In the genomic region with DNA sequence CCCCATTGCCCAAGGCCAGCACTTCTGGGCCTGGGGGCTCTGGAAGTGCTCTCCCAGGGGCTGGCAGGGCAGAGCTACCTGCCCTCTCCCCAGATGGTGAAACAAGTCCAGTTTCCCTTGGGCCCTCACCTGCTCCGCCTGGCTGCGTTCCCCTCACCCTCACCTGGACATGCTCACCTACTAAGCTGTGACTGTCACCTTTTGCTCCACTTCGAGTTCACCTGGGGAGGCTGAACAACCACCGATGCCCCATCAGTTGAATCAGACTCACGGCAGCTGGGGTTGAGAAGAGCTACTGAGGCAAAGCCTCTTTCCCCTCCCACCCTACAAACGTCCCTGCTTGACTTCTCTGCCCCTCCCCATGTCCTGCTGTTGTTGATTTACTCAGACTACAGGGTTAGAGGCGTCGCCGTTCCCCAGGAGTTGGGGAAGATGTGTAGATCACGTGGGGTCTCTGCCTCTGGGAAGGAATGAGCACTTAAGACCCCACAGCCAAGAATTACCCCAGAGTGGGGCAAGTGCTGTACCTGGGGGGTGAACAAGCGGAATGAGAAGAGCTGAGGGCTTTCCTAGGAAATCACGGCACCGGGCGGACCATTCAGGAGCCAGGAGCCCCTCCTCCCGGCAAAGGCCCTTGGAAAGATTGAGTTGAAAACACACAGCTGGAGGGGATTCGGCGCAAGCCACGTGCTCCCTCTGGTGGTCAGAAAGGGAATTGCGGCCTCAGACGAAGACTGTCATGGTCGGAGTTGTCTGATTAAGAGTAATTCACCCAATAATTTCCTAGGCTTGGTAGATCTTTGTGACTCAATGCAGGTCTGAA, we compare ENCODE assay signal across 8 cellular contexts. TPM values are rescaled to one million over a fixed set of nuclear protein-coding genes. Genes with fewer than 3 reads are reported as not detected.
DNase-seq lines count a peak whose midpoint lies in the region; ATAC-seq and TF ChIP-seq lines count a peak whose summit lies in the region.

No MANE protein-coding gene starts in this region.

- TF ChIP-seq CTCF in LNCAP (IDR thresholded peaks at IDR 0.05): peak; percentile 98
- TF ChIP-seq CTCF in osteoblast (IDR thresholded peaks at IDR 0.05; ENCODE audit: extremely low read depth, low read depth, low read length): peak; percentile 99
- peak; percentile 99 for TF ChIP-seq CTCF in thoracic aorta (IDR thresholded peaks at IDR 0.05)

- H3K4me2 ChIP-seq in osteoblast (ENCODE audit: insufficient read depth, low read length): no peak overlapping the region

- no peaks in the 10 kb centered on the region for H4K20me1 ChIP-seq in osteoblast (ENCODE audit: insufficient read depth, low read length)

- H2AFZ ChIP-seq in ACC112 (ENCODE audit: low read length, unreplicated experiment) (no peak overlapping the region), osteoblast (ENCODE audit: low read length) (peak overlapping the region; percentile 75)

- H3K27ac ChIP-seq in ACC112 (ENCODE audit: low read depth, low read length) (peak overlapping the region; percentile 21; the same call in 1 of the 2 replicates), SJCRH30 (no peak overlapping the region), osteoblast (ENCODE audit: low read depth, low read length) (no peak overlapping the region), thoracic aorta (no peak overlapping the region)

- no peak overlapping the region for H3K4me3 ChIP-seq in ACC112 (ENCODE audit: low read depth, low read length)
- 0 out of 2 replicates have a peak overlapping the region, but pooled peaks have one; percentile 10 for H3K4me3 ChIP-seq in SJCRH30
- H3K4me3 ChIP-seq in osteoblast (ENCODE audit: insufficient read depth, low read length): no peak overlapping the region
- H3K4me3 ChIP-seq in thoracic aorta: no peak overlapping the region

- DNase-seq in SJCRH30 (peak; percentile 53 to 79), germinal center (ENCODE audit: low spot score) (peak; percentile 68), osteoblast (ENCODE audit: insufficient read length, low spot score, missing footprints) (peak; percentile 96), thoracic aorta (ENCODE audit: low spot score) (peak; percentile 27)
- peak; percentile 90 for DNase-seq in activated naive CD4-positive, alpha-beta T cell treated with Interleukin-2 at 50 U/mL for 16 hours

- no peaks in the 10 kb centered on the region for H3K9me3 ChIP-seq in SJCRH30 (replicated peaks)
- H3K9me3 ChIP-seq in osteoblast (ENCODE audit: low read depth, low read length): no peaks in the 10 kb centered on the region
- no peaks in the 10 kb centered on the region for H3K9me3 ChIP-seq in thoracic aorta

- ATAC-seq in GM18858 (IDR thresholded peaks at IDR 0.05; ENCODE audit: unreplicated experiment) (peak; percentile 20), thoracic aorta (ENCODE audit: insufficient number of reproducible peaks, low FRiP score, low read depth) (peak; percentile 59)

- no peaks in the 10 kb centered on the region for H3K79me2 ChIP-seq in ACC112 (ENCODE audit: control insufficient read depth, insufficient read depth, low read length, unreplicated experiment)
- no peaks in the 10 kb centered on the region for H3K79me2 ChIP-seq in osteoblast (ENCODE audit: insufficient read depth, low read length)

- H3K4me1 ChIP-seq in ACC112 (ENCODE audit: control insufficient read depth, insufficient read depth, low read length, unreplicated experiment) (peaks cover 16% of the 10 kb centered on the region), SJCRH30 (peaks cover 7% of the 10 kb centered on the region; the same call in 1 of the 2 replicates), osteoblast (ENCODE audit: insufficient read depth, low read length) (no peaks in the 10 kb centered on the region), thoracic aorta (ENCODE audit: control insufficient read depth in 1 of 2, low read depth in 2 of 2) (peaks cover 0 to 7% of the 10 kb centered on the region in 2 donors)

- H3K27me3 ChIP-seq in ACC112 (ENCODE audit: insufficient read depth, low read length) (no peaks in the 10 kb centered on the region), SJCRH30 (no peaks in the 10 kb centered on the region), osteoblast (ENCODE audit: insufficient read depth, low read length) (no peaks in the 10 kb centered on the region), thoracic aorta (replicated peaks; ENCODE audit: insufficient read depth) (no peaks in the 10 kb centered on the region)

- no peaks in the 10 kb centered on the region for H3K36me3 ChIP-seq in ACC112 (ENCODE audit: insufficient read depth, low read length)
- H3K36me3 ChIP-seq in SJCRH30: no peaks in the 10 kb centered on the region
- no peaks in the 10 kb centered on the region for H3K36me3 ChIP-seq in osteoblast (ENCODE audit: insufficient read depth, low read length)
- H3K36me3 ChIP-seq in thoracic aorta: no peaks in the 10 kb centered on the region

RNA-seq across cellular contexts. Expression of a gene that starts 7.1 kb away (rescaled TPM):
- 0.14 and 0.15 TPM in 2 replicates for total RNA-seq in SJCRH30 (2014; rRNA removed; shearing (Covaris generic))
- total RNA-seq in osteoblast (not detected in 2 replicates), thoracic aorta (not detected)

RNA-seq across cellular contexts. Expression of a gene that starts 20.4 kb away (rescaled TPM):
- total RNA-seq in SJCRH30 (2014; rRNA removed; shearing (Covaris generic)): not detected in 2 replicates
- total RNA-seq in osteoblast (not detected in 2 replicates), thoracic aorta (under 1 TPM; 0.21 to 0.41 TPM)

RNA-seq across cellular contexts. Expression of a gene that starts 59.0 kb away (rescaled TPM):
- 86.9 and 90.1 TPM in 2 replicates for total RNA-seq in SJCRH30 (2014; rRNA removed; shearing (Covaris generic))
- not detected in 2 replicates for total RNA-seq in osteoblast
- total RNA-seq in thoracic aorta: 10 to 100 TPM; 17.5 to 17.8 TPM

Comparison
In these comparisons a context has a peak if more than half of its experiments do, and no peak if none do; other contexts are left out.
1. DNase-seq: peak in every context shown above with its lines; median percentile 96 in osteoblast; 90 in activated naive CD4-positive, alpha-beta T cell treated with Interleukin-2 at 50 U/mL for 16 hours; 68 in germinal center; 66 in SJCRH30; 27 in thoracic aorta.
2. RNA of a gene that starts 59.0 kb away (total RNA-seq): 86.9 to 90.1 TPM in SJCRH30 and 17.5 to 17.8 TPM in thoracic aorta; not detected in osteoblast; every median in the first group is over 10 times any median in the second.
3. Peak in every context shown above with its lines, with median percentiles within 50 percentile points of each other: CTCF ChIP-seq.